In the genomic region with DNA sequence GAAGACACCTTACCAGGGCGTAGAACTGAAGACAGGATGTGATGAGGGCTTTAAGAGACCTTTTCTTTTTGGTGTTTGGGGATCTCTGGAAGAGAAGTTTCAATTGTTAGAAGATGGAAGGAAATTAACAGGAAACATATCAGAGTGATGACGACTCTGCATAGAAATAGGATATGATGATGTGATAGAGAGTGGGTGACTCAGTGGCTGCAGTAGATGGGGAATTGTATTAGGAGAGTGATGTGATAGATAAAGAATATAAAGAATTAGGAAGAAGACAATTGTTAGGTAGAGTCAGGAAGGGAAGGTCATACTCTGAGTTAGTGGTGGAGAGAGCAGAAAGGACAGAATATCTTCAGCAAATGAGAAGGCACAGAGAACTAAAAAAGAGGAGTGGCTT, we compare ENCODE assay signal across 24 cellular contexts.
DNase-seq lines count a peak whose midpoint lies in the region; TF ChIP-seq lines count a peak whose summit lies in the region.
"Had no signal": no experiment of that assay in that cellular context is flagged by ENCODE, and none has a peak within 500 bp of the region (broad histone marks: within the 10 kb centered on the region; RNA-seq: fewer than 3 reads in every experiment).

No MANE protein-coding gene starts in this region.

- H3K4me3 ChIP-seq in cardiac fibroblast (replicated peaks in 1 of 2; ENCODE audit: low read depth in 2 of 2, low read length in 2 of 2) = no peak overlapping the region
- H3K4me3 ChIP-seq: smooth muscle cell, suprapubic skin had no signal

- no peak for TF ChIP-seq CTCF in cardiac fibroblast (IDR thresholded peaks at IDR 0.05; ENCODE audit: low read depth, low read length)

- DNase-seq in Daoy (ENCODE audit: low read depth) (peak; percentile 13), LHCN-M2 (ENCODE audit: low read depth) (peak; percentile 15), cardiac fibroblast (ENCODE audit: low read depth in 2 of 2) (peak; percentile 34 to 87), iris pigment epithelial cell (ENCODE audit: low read depth) (peak; percentile 71), NCI-H446 (lab: John Stamatoyannopoulos, UW) (no peak), epidermal melanocyte (ENCODE audit: insufficient read length, low spot score) (no peak), hypothalamus (lab: John Stamatoyannopoulos, UW) (no peak)
- no peak for DNase-seq in effector CD4-positive, alpha-beta T cell
- DNase-seq: activated CD4-positive, alpha-beta T cell treated with anti-CD3 and anti-CD28 coated beads for 4 hours; activated naive CD4-positive, alpha-beta T cell treated with Interleukin-2 at 50 U/mL for 16 hours; activated T-cell treated with anti-CD3 and anti-CD28 coated beads, Interleukin-2, amount 50 U/mL, for 48 hours; amniotic stem cell; BE2C; central memory CD4-positive, alpha-beta T cell; Karpas-422; left cardiac atrium; naive B cell; NCI-H1694; NCI-H2171; NCI-H748 treated with DMSO at 0.1 percent for 48 hours; RPMI8226; stimulated activated CD4-positive, alpha-beta T cell treated with anti-CD3 and anti-CD28 coated beads, Interleukin-2, amount 100 ng/mL, for 48 hours had no signal

Comparison
In these comparisons a context has a peak if more than half of its experiments do, and no peak if none do; other contexts are left out.
1. DNase-seq: peak in Daoy (single experiment), LHCN-M2 (single experiment), cardiac fibroblast (2 of 2) and iris pigment epithelial cell (single experiment); none in effector CD4-positive, alpha-beta T cell (single experiment), NCI-H446 (0 of 2), epidermal melanocyte (single experiment) and hypothalamus (0 of 51).